ENCODE assay signal across 8 cellular contexts in genomic region chr3:9951962-9952805, GRCh38. TPM values are rescaled to one million over a fixed set of nuclear protein-coding genes. Genes with fewer than 3 reads are reported as not detected.
DNase-seq lines count a peak whose midpoint lies in the region; ATAC-seq and TF ChIP-seq lines count a peak whose summit lies in the region.

Gene PRRT3, minus strand, starts transcription at chr3:9952408. Its CDS starts 2,293 bp downstream, at chr3:9950115.

- ATAC-seq in GM18519 (IDR thresholded peaks at IDR 0.05; ENCODE audit: low FRiP score, unreplicated experiment) = peak; percentile 68
- ATAC-seq in HG03060 (IDR thresholded peaks at IDR 0.05; ENCODE audit: low read depth, unreplicated experiment) = peak; percentile 43
- ATAC-seq in Panc1 = peak; percentile 57; the same call in 1 of the 2 replicates

- peak within 1 kb of the TSS; percentile 36 to 47 for H3K4me3 ChIP-seq in Panc1 (ENCODE audit: low read depth in 2 of 2, low read length in 2 of 2)

- in situ Hi-C loops in Panc1 (cut with HindIII; ENCODE audit: low pct_unique_long_range_greater_than_20kb, low sequenced_read_pairs) = no loop called here

- H3K27me3 ChIP-seq in Panc1 (ENCODE audit: control insufficient read depth, insufficient read depth, low read length) = no peaks in the 10 kb centered on the region

- DNase-seq in AG08395 (ENCODE audit: low spot score) (peak; percentile 61), Panc1 (ENCODE audit: low read depth, low spot score) (no peak), head of caudate nucleus (peak in 41 of 42 donors; percentile 40 to 87 (median 67)), retina (peak; percentile 73), LoVo (ENCODE audit: low spot score) (no peak)
- peak; percentile 67 for DNase-seq in activated naive CD4-positive, alpha-beta T cell treated with Interleukin-2 at 50 U/mL for 16 hours

- H3K27ac ChIP-seq in Panc1 (ENCODE audit: low read length) = no peak within 1 kb of the TSS

- no peaks in the 10 kb centered on the region for H3K36me3 ChIP-seq in Panc1 (ENCODE audit: control insufficient read depth, insufficient read depth, low read length)

- no peaks in the 10 kb centered on the region for H3K4me1 ChIP-seq in Panc1 (ENCODE audit: control insufficient read depth, insufficient read depth, low read length)

- BruUV-seq in Panc1 (replicated peaks; lab: Mats Ljungman, UMichigan) = no TSS peak

- POLR2A ChIA-PET in Panc1 (lab: Charles Lee) = interaction anchor here (0.6 kb wide), 2 partner anchors 10 to 212 kb away, joined by 3 to 4 read pairs; no protein-coding TSS in a partner anchor

- intact Hi-C loops in Panc1 (cut with micrococcal nuclease; ENCODE audit: unreplicated experiment) = no loop called here
- intact Hi-C loops in head of caudate nucleus (cut with DNase I) = no loop called here

- no peaks in the 10 kb centered on the region for H3K9me3 ChIP-seq in Panc1 (ENCODE audit: control insufficient read depth, insufficient read depth, low read depth, low read length)

- CTCF ChIA-PET in Panc1 (lab: Charles Lee) = no interaction called here

- TF ChIP-seq CTCF in Panc1 (IDR thresholded peaks at IDR 0.05) = no peak

RNA-seq across cellular contexts. Expression of gene PRRT3, which starts in this region (rescaled TPM):
- total RNA-seq in Panc1 (2021; ENCODE audit: unreplicated experiment) = 1.1 TPM
- polyA plus RNA-seq in Panc1 (2012; ENCODE audit: insufficient read length) = 2.3 TPM

Comparison
In these comparisons a context has a peak if more than half of its experiments do, and no peak if none do; other contexts are left out.
1. DNase-seq: peak in AG08395 (single experiment), activated naive CD4-positive, alpha-beta T cell treated with Interleukin-2 at 50 U/mL for 16 hours (single experiment), head of caudate nucleus (41 of 42) and retina (single experiment); none in Panc1 (single experiment) and LoVo (single experiment).
2. Peak in every context shown above with its lines, with median percentiles within 50 percentile points of each other: ATAC-seq.